Comparison of ENCODE assay signal across 14 cellular contexts in genomic region chr11:126352163-126352562, GRCh38. TPM values are rescaled to one million over a fixed set of nuclear protein-coding genes. Genes with fewer than 3 reads are reported as not detected.
DNase-seq lines count a peak whose midpoint lies in the region; ATAC-seq, FAIRE-seq and TF ChIP-seq lines count a peak whose summit lies in the region.
"Had no signal": no experiment of that assay in that cellular context is flagged by ENCODE, and none has a peak within 500 bp of the region (broad histone marks: within the 10 kb centered on the region; RNA-seq: fewer than 3 reads in every experiment).

No MANE protein-coding gene starts in this region.

- H3K9me3 Mint-ChIP-seq in activated CD4-positive, alpha-beta T cell treated with anti-CD3 and anti-CD28 coated beads for 36 hours (ENCODE audit: low read depth): no peaks in the 10 kb centered on the region
- H3K9me3 Mint-ChIP-seq in HFFc6: no peaks in the 10 kb centered on the region
- no peaks in the 10 kb centered on the region for H3K9me3 Mint-ChIP-seq in central memory CD8-positive, alpha-beta T cell
- no peaks in the 10 kb centered on the region for H3K9me3 Mint-ChIP-seq in osteocyte (ENCODE audit: unreplicated experiment)
- H3K9me3 Mint-ChIP-seq in glutamatergic neuron (ENCODE audit: unreplicated experiment): peaks cover 4% of the 10 kb centered on the region
- H3K9me3 Mint-ChIP-seq: neural progenitor cell had no signal

- FAIRE-seq in urothelium cell line (lab: Jason Lieb, UNC): no peak
- FAIRE-seq: A204.1 had no signal

- no peaks in the 10 kb centered on the region for H3K27me3 Mint-ChIP-seq in activated CD4-positive, alpha-beta T cell treated with anti-CD3 and anti-CD28 coated beads for 36 hours
- H3K27me3 Mint-ChIP-seq in HFFc6 (ENCODE audit: insufficient read depth) (peaks cover 2% of the 10 kb centered on the region; the same call in 1 of the 2 replicates), osteocyte (ENCODE audit: unreplicated experiment) (no peaks in the 10 kb centered on the region), glutamatergic neuron (ENCODE audit: unreplicated experiment) (peaks cover 8% of the 10 kb centered on the region)
- H3K27me3 Mint-ChIP-seq in central memory CD8-positive, alpha-beta T cell: no peaks in the 10 kb centered on the region

- ATAC-seq in activated CD4-positive, alpha-beta T cell treated with anti-CD3 and anti-CD28 coated beads for 36 hours: no peak
- no peak for ATAC-seq in central memory CD8-positive, alpha-beta T cell (replicated peaks; ENCODE audit: extremely low read depth, poor library complexity, severe bottlenecking)
- no peak for ATAC-seq in HG02870 (IDR thresholded peaks at IDR 0.05; ENCODE audit: unreplicated experiment)

- intact Hi-C loops in activated CD4-positive, alpha-beta T cell treated with anti-CD3 and anti-CD28 coated beads for 36 hours (cut with DNase I, micrococcal nuclease): loop anchor here in 1 of 2 experiments (2.0 kb wide), 1 partner anchor 41 kb away; no protein-coding TSS in a partner anchor

- no peak for DNase-seq in activated CD4-positive, alpha-beta T cell treated with anti-CD3 and anti-CD28 coated beads for 36 hours
- no peak for DNase-seq in activated CD4-positive, alpha-beta T cell treated with anti-CD3 and anti-CD28 coated beads for 48 hours
- DNase-seq in HFFc6 (no peak), osteocyte (ENCODE audit: extremely low spot score, unreplicated experiment) (no peak), urothelium cell line (ENCODE audit: low spot score) (no peak), glutamatergic neuron (no peak)
- no peak for DNase-seq in central memory CD8-positive, alpha-beta T cell (ENCODE audit: low spot score in 2 of 2)
- DNase-seq: activated gamma-delta T cell, KBM-7, NCI-H1930, NCI-H82 had no signal

- H3K27ac Mint-ChIP-seq in activated CD4-positive, alpha-beta T cell treated with anti-CD3 and anti-CD28 coated beads for 36 hours: peak overlapping the region; percentile 80
- peak overlapping the region; percentile 97 for H3K27ac Mint-ChIP-seq in HFFc6
- H3K27ac Mint-ChIP-seq in central memory CD8-positive, alpha-beta T cell (ENCODE audit: low read depth): peak overlapping the region; percentile 77
- H3K27ac Mint-ChIP-seq in osteocyte (ENCODE audit: unreplicated experiment): peak overlapping the region; percentile 96
- no peak overlapping the region for H3K27ac Mint-ChIP-seq in glutamatergic neuron (ENCODE audit: unreplicated experiment)
- H3K27ac Mint-ChIP-seq: neural progenitor cell had no signal

- peaks cover 39% of the 10 kb centered on the region for H3K4me1 Mint-ChIP-seq in activated CD4-positive, alpha-beta T cell treated with anti-CD3 and anti-CD28 coated beads for 36 hours
- H3K4me1 Mint-ChIP-seq in HFFc6 (ENCODE audit: low read depth) (peaks cover 65% of the 10 kb centered on the region), osteocyte (ENCODE audit: unreplicated experiment) (peaks cover 65% of the 10 kb centered on the region), glutamatergic neuron (ENCODE audit: low read depth, unreplicated experiment) (peaks cover 30% of the 10 kb centered on the region)
- peaks cover 37% of the 10 kb centered on the region for H3K4me1 Mint-ChIP-seq in central memory CD8-positive, alpha-beta T cell

- CTCF ChIA-PET in activated CD4-positive, alpha-beta T cell treated with anti-CD3 and anti-CD28 coated beads for 36 hours (lab: Charles Lee): no interaction called here

- H3K36me3 Mint-ChIP-seq in activated CD4-positive, alpha-beta T cell treated with anti-CD3 and anti-CD28 coated beads for 36 hours (ENCODE audit: low read depth): peaks cover 30% of the 10 kb centered on the region
- H3K36me3 Mint-ChIP-seq in HFFc6 (ENCODE audit: low read depth): peaks cover 32% of the 10 kb centered on the region
- peaks cover 3% of the 10 kb centered on the region for H3K36me3 Mint-ChIP-seq in central memory CD8-positive, alpha-beta T cell (ENCODE audit: insufficient read depth)
- peaks cover 7% of the 10 kb centered on the region for H3K36me3 Mint-ChIP-seq in osteocyte (ENCODE audit: unreplicated experiment)
- no peaks in the 10 kb centered on the region for H3K36me3 Mint-ChIP-seq in glutamatergic neuron (ENCODE audit: unreplicated experiment)

- TF ChIP-seq CTCF in HFFc6 (IDR thresholded peaks at IDR 0.05) (no peak), osteocyte (IDR thresholded peaks at IDR 0.05) (no peak), glutamatergic neuron (IDR thresholded peaks at IDR 0.05; ENCODE audit: partially characterized antibody, unreplicated experiment) (no peak)

- POLR2A ChIA-PET in activated CD4-positive, alpha-beta T cell treated with anti-CD3 and anti-CD28 coated beads for 36 hours (lab: Charles Lee): no interaction called here

- H3K4me3 Mint-ChIP-seq in activated CD4-positive, alpha-beta T cell treated with anti-CD3 and anti-CD28 coated beads for 36 hours: peak overlapping the region; percentile 93
- H3K4me3 Mint-ChIP-seq in HFFc6 (peak overlapping the region; percentile 91; the same call in 1 of the 2 replicates), osteocyte (ENCODE audit: unreplicated experiment) (no peak overlapping the region), glutamatergic neuron (ENCODE audit: unreplicated experiment) (no peak overlapping the region)
- H3K4me3 Mint-ChIP-seq in central memory CD8-positive, alpha-beta T cell: peak overlapping the region; percentile 25
- H3K4me3 Mint-ChIP-seq: neural progenitor cell had no signal

RNA-seq across cellular contexts. Expression of gene ST3GAL4, which starts 3.3 kb away (rescaled TPM):
- total RNA-seq in activated CD4-positive, alpha-beta T cell treated with anti-CD3 and anti-CD28 coated beads for 36 hours: 1 to 10 TPM; 7.5 to 9.1 TPM
- 10 to 100 TPM; 25.9 to 34.6 (median 30.0) TPM for total RNA-seq in HFFc6 (2021; fragmentation: NEBNext Ultra II Directional; extraction: Animal tissue kit (Norgen Biotek cat#: 25700))
- total RNA-seq in osteocyte (73.1 and 74.8 TPM in 2 replicates), glutamatergic neuron (ENCODE audit: unreplicated experiment) (10.4 TPM)

RNA-seq across cellular contexts. Expression of gene DCPS, which starts 48.3 kb away (rescaled TPM):
- 10 to 100 TPM; 29.7 to 39.3 TPM for total RNA-seq in activated CD4-positive, alpha-beta T cell treated with anti-CD3 and anti-CD28 coated beads for 36 hours
- 10 to 100 TPM; 19.0 to 26.6 (median 24.3) TPM for total RNA-seq in HFFc6 (2021; fragmentation: NEBNext Ultra II Directional; extraction: Animal tissue kit (Norgen Biotek cat#: 25700))
- total RNA-seq in osteocyte (11.2 and 15.2 TPM in 2 replicates), glutamatergic neuron (ENCODE audit: unreplicated experiment) (7.2 TPM)

Comparison
In these comparisons a context has a peak if more than half of its experiments do, and no peak if none do; other contexts are left out.
1. H3K4me3 Mint-ChIP-seq: peak in activated CD4-positive, alpha-beta T cell treated with anti-CD3 and anti-CD28 coated beads for 36 hours (single experiment), HFFc6 (single experiment) and central memory CD8-positive, alpha-beta T cell (single experiment); none in osteocyte (single experiment) and glutamatergic neuron (single experiment).